Comparison of ENCODE assay signal across 1 cellular context in the genomic region with DNA sequence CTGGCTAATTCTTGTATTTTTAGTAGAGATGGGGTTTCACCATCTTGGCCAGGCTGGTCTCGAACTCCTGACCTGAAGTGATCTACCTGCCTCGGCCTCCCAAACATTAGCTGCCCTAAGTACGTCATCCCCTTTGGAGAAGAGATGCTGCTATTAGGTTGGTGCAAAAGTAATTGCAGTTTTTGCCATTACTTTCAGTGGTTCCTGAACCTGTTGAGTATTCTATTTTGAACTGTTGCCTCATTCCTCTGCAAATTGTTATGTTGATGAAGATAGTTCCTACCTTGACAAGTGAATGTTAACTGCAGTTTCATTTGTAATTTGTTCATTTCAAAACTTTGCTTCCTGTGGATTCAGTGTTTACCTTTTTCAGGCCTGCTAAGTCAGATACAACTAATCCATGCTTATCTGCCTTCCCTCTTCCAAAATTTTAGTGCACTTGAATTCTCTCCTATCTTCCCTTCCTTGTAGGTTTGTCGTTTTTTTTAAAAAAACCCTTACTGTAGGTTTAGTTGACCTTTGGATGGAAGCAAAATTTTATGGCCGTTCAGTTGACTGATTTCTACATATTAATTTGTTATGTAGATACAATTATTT.
TF ChIP-seq lines count a peak whose summit lies in the region.

No MANE protein-coding gene starts in this region.

TF ChIP-seq in K562, 482 proteins besides CTCF, POLR2A, EP300 and RAD21 (continued from another document and continues in another):
- TF ChIP-seq, protein P1, sequence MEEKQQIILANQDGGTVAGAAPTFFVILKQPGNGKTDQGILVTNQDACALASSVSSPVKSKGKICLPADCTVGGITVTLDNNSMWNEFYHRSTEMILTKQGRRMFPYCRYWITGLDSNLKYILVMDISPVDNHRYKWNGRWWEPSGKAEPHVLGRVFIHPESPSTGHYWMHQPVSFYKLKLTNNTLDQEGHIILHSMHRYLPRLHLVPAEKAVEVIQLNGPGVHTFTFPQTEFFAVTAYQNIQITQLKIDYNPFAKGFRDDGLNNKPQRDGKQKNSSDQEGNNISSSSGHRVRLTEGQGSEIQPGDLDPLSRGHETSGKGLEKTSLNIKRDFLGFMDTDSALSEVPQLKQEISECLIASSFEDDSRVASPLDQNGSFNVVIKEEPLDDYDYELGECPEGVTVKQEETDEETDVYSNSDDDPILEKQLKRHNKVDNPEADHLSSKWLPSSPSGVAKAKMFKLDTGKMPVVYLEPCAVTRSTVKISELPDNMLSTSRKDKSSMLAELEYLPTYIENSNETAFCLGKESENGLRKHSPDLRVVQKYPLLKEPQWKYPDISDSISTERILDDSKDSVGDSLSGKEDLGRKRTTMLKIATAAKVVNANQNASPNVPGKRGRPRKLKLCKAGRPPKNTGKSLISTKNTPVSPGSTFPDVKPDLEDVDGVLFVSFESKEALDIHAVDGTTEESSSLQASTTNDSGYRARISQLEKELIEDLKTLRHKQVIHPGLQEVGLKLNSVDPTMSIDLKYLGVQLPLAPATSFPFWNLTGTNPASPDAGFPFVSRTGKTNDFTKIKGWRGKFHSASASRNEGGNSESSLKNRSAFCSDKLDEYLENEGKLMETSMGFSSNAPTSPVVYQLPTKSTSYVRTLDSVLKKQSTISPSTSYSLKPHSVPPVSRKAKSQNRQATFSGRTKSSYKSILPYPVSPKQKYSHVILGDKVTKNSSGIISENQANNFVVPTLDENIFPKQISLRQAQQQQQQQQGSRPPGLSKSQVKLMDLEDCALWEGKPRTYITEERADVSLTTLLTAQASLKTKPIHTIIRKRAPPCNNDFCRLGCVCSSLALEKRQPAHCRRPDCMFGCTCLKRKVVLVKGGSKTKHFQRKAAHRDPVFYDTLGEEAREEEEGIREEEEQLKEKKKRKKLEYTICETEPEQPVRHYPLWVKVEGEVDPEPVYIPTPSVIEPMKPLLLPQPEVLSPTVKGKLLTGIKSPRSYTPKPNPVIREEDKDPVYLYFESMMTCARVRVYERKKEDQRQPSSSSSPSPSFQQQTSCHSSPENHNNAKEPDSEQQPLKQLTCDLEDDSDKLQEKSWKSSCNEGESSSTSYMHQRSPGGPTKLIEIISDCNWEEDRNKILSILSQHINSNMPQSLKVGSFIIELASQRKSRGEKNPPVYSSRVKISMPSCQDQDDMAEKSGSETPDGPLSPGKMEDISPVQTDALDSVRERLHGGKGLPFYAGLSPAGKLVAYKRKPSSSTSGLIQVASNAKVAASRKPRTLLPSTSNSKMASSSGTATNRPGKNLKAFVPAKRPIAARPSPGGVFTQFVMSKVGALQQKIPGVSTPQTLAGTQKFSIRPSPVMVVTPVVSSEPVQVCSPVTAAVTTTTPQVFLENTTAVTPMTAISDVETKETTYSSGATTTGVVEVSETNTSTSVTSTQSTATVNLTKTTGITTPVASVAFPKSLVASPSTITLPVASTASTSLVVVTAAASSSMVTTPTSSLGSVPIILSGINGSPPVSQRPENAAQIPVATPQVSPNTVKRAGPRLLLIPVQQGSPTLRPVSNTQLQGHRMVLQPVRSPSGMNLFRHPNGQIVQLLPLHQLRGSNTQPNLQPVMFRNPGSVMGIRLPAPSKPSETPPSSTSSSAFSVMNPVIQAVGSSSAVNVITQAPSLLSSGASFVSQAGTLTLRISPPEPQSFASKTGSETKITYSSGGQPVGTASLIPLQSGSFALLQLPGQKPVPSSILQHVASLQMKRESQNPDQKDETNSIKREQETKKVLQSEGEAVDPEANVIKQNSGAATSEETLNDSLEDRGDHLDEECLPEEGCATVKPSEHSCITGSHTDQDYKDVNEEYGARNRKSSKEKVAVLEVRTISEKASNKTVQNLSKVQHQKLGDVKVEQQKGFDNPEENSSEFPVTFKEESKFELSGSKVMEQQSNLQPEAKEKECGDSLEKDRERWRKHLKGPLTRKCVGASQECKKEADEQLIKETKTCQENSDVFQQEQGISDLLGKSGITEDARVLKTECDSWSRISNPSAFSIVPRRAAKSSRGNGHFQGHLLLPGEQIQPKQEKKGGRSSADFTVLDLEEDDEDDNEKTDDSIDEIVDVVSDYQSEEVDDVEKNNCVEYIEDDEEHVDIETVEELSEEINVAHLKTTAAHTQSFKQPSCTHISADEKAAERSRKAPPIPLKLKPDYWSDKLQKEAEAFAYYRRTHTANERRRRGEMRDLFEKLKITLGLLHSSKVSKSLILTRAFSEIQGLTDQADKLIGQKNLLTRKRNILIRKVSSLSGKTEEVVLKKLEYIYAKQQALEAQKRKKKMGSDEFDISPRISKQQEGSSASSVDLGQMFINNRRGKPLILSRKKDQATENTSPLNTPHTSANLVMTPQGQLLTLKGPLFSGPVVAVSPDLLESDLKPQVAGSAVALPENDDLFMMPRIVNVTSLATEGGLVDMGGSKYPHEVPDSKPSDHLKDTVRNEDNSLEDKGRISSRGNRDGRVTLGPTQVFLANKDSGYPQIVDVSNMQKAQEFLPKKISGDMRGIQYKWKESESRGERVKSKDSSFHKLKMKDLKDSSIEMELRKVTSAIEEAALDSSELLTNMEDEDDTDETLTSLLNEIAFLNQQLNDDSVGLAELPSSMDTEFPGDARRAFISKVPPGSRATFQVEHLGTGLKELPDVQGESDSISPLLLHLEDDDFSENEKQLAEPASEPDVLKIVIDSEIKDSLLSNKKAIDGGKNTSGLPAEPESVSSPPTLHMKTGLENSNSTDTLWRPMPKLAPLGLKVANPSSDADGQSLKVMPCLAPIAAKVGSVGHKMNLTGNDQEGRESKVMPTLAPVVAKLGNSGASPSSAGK (IDR thresholded peaks at IDR 0.05): no peak
- TF ChIP-seq, protein P2, sequence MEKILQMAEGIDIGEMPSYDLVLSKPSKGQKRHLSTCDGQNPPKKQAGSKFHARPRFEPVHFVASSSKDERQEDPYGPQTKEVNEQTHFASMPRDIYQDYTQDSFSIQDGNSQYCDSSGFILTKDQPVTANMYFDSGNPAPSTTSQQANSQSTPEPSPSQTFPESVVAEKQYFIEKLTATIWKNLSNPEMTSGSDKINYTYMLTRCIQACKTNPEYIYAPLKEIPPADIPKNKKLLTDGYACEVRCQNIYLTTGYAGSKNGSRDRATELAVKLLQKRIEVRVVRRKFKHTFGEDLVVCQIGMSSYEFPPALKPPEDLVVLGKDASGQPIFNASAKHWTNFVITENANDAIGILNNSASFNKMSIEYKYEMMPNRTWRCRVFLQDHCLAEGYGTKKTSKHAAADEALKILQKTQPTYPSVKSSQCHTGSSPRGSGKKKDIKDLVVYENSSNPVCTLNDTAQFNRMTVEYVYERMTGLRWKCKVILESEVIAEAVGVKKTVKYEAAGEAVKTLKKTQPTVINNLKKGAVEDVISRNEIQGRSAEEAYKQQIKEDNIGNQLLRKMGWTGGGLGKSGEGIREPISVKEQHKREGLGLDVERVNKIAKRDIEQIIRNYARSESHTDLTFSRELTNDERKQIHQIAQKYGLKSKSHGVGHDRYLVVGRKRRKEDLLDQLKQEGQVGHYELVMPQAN (IDR thresholded peaks at IDR 0.05; ENCODE audit: borderline replicate concordance): no peak
- TF ChIP-seq, protein P3, sequence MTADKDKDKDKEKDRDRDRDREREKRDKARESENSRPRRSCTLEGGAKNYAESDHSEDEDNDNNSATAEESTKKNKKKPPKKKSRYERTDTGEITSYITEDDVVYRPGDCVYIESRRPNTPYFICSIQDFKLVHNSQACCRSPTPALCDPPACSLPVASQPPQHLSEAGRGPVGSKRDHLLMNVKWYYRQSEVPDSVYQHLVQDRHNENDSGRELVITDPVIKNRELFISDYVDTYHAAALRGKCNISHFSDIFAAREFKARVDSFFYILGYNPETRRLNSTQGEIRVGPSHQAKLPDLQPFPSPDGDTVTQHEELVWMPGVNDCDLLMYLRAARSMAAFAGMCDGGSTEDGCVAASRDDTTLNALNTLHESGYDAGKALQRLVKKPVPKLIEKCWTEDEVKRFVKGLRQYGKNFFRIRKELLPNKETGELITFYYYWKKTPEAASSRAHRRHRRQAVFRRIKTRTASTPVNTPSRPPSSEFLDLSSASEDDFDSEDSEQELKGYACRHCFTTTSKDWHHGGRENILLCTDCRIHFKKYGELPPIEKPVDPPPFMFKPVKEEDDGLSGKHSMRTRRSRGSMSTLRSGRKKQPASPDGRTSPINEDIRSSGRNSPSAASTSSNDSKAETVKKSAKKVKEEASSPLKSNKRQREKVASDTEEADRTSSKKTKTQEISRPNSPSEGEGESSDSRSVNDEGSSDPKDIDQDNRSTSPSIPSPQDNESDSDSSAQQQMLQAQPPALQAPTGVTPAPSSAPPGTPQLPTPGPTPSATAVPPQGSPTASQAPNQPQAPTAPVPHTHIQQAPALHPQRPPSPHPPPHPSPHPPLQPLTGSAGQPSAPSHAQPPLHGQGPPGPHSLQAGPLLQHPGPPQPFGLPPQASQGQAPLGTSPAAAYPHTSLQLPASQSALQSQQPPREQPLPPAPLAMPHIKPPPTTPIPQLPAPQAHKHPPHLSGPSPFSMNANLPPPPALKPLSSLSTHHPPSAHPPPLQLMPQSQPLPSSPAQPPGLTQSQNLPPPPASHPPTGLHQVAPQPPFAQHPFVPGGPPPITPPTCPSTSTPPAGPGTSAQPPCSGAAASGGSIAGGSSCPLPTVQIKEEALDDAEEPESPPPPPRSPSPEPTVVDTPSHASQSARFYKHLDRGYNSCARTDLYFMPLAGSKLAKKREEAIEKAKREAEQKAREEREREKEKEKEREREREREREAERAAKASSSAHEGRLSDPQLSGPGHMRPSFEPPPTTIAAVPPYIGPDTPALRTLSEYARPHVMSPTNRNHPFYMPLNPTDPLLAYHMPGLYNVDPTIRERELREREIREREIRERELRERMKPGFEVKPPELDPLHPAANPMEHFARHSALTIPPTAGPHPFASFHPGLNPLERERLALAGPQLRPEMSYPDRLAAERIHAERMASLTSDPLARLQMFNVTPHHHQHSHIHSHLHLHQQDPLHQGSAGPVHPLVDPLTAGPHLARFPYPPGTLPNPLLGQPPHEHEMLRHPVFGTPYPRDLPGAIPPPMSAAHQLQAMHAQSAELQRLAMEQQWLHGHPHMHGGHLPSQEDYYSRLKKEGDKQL (CRISPR knock-in tag; IDR thresholded peaks at IDR 0.05; ENCODE audit: borderline replicate concordance): no peak
- TF ChIP-seq GATA2 (CRISPR knock-in tag; IDR thresholded peaks at IDR 0.05) (peak; percentile 47; the same call in 1 of the 2 replicates), DACH1 (IDR thresholded peaks at IDR 0.05; ENCODE audit: partially characterized antibody) (no peak), CBFA2T2 (conservative IDR thresholded peaks at IDR 0.05) (peak; percentile 59), TEAD4 (IDR thresholded peaks at IDR 0.05; ENCODE audit: low read length) (peak; percentile 51), TEAD4 (CRISPR knock-in tag; IDR thresholded peaks at IDR 0.05; ENCODE audit: borderline replicate concordance) (no peak), GABPB2 (CRISPR knock-in tag; conservative IDR thresholded peaks at IDR 0.05) (no peak), MTA1 (IDR thresholded peaks at IDR 0.05; ENCODE audit: borderline replicate concordance) (no peak), JUNB (CRISPR knock-in tag; conservative IDR thresholded peaks at IDR 0.05) (no peak), POLR2AphosphoS5 (IDR thresholded peaks at IDR 0.05; ENCODE audit: control insufficient read depth, insufficient read depth, low read depth, low read length) (no peak), ARNT (IDR thresholded peaks at IDR 0.05) (0 out of 4 replicates have a peak, but pooled peaks of 1 of the 2 experiments have one; percentile 41), PTTG1 (tag; IDR thresholded peaks at IDR 0.05; ENCODE audit: low read depth) (no peak), FOXA3 (CRISPR knock-in tag; conservative IDR thresholded peaks at IDR 0.05 in 1 of 2, IDR thresholded peaks at IDR 0.05 in 1 of 2) (0 out of 4 replicates have a peak, but pooled peaks of 1 of the 2 experiments have one; percentile 40), SNIP1 (IDR thresholded peaks at IDR 0.05; ENCODE audit: low read depth) (no peak), CBX2 (IDR thresholded peaks at IDR 0.05; ENCODE audit: insufficient read depth, low read length, poor library complexity, severe bottlenecking) (no peak), RBM34 (IDR thresholded peaks at IDR 0.05; ENCODE audit: borderline replicate concordance, insufficient read depth, low read length) (no peak), DDX20 (tag; IDR thresholded peaks at IDR 0.05; ENCODE audit: low read depth) (no peak), HDAC8 (tag; IDR thresholded peaks at IDR 0.05) (no peak), ZNF699 (CRISPR knock-in tag; IDR thresholded peaks at IDR 0.05; ENCODE audit: insufficient replicate concordance) (no peak), ZNF586 (CRISPR knock-in tag; conservative IDR thresholded peaks at IDR 0.05) (no peak), CBFA2T3 (IDR thresholded peaks at IDR 0.05) (peak; percentile 80), POLR2B (IDR thresholded peaks at IDR 0.05; ENCODE audit: low read depth, partially characterized antibody) (no peak), NCOA2 (IDR thresholded peaks at IDR 0.05; ENCODE audit: partially characterized antibody in 2 of 2) (no peak), BCOR (IDR thresholded peaks at IDR 0.05) (no peak), ZKSCAN1 (IDR thresholded peaks at IDR 0.05; ENCODE audit: low read depth, low read length) (no peak), SMARCA4 (IDR thresholded peaks at IDR 0.05) (peak; percentile 73), MECOM (CRISPR knock-in tag; IDR thresholded peaks at IDR 0.05) (no peak), XRCC3 (IDR thresholded peaks at IDR 0.05) (no peak), TFAM (CRISPR knock-in tag; conservative IDR thresholded peaks at IDR 0.05) (no peak)
- TF ChIP-seq, protein P4, sequence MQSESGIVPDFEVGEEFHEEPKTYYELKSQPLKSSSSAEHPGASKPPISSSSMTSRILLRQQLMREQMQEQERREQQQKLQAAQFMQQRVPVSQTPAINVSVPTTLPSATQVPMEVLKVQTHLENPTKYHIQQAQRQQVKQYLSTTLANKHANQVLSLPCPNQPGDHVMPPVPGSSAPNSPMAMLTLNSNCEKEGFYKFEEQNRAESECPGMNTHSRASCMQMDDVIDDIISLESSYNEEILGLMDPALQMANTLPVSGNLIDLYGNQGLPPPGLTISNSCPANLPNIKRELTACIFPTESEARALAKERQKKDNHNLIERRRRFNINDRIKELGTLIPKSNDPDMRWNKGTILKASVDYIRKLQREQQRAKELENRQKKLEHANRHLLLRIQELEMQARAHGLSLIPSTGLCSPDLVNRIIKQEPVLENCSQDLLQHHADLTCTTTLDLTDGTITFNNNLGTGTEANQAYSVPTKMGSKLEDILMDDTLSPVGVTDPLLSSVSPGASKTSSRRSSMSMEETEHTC (IDR thresholded peaks at IDR 0.05): no peak
- TF ChIP-seq, protein P5, sequence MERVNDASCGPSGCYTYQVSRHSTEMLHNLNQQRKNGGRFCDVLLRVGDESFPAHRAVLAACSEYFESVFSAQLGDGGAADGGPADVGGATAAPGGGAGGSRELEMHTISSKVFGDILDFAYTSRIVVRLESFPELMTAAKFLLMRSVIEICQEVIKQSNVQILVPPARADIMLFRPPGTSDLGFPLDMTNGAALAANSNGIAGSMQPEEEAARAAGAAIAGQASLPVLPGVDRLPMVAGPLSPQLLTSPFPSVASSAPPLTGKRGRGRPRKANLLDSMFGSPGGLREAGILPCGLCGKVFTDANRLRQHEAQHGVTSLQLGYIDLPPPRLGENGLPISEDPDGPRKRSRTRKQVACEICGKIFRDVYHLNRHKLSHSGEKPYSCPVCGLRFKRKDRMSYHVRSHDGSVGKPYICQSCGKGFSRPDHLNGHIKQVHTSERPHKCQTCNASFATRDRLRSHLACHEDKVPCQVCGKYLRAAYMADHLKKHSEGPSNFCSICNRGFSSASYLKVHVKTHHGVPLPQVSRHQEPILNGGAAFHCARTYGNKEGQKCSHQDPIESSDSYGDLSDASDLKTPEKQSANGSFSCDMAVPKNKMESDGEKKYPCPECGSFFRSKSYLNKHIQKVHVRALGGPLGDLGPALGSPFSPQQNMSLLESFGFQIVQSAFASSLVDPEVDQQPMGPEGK (CRISPR knock-in tag; IDR thresholded peaks at IDR 0.05; ENCODE audit: borderline replicate concordance): no peak
- TF ChIP-seq, protein P6, sequence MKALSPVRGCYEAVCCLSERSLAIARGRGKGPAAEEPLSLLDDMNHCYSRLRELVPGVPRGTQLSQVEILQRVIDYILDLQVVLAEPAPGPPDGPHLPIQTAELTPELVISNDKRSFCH (CRISPR knock-in tag; IDR thresholded peaks at IDR 0.05): no peak
- TF ChIP-seq, protein P6 (tag; IDR thresholded peaks at IDR 0.05): 0 out of 2 replicates have a peak, but pooled peaks have one; percentile 27
